In genomic region chr5:36882250-36882649, GRCh38 we compare ENCODE assay signal across 13 cellular contexts. TPM values are rescaled to one million over a fixed set of nuclear protein-coding genes. Genes with fewer than 3 reads are reported as not detected.
DNase-seq lines count a peak whose midpoint lies in the region; ATAC-seq lines count a peak whose summit lies in the region.
"Had no signal": no experiment of that assay in that cellular context is flagged by ENCODE, and none has a peak within 500 bp of the region (broad histone marks: within the 10 kb centered on the region; RNA-seq: fewer than 3 reads in every experiment).

No MANE protein-coding gene starts in this region.

- H3K9me3 Mint-ChIP-seq in naive B cell, result no peaks in the 10 kb centered on the region

- peak overlapping the region in 5 of 8 donors; percentile 3 to 30 (median 19) for H3K4me3 Mint-ChIP-seq in naive B cell

- no peak for DNase-seq in activated CD4-positive, CD25-positive, alpha-beta regulatory T cell treated with anti-CD3 and anti-CD28 coated beads, Interleukin-2, amount 50 U/mL, for 72 hours
- DNase-seq in Jurkat, Clone E6-1 (ENCODE audit: low read depth, low spot score), result peak; percentile 31
- DNase-seq in naive B cell (no peak), NCI-H748 treated with DMSO at 0.1 percent for 48 hours (lab: John Stamatoyannopoulos, UW) (no peak), posterior cingulate gyrus (no peak)
- DNase-seq in activated effector memory CD4-positive, alpha-beta T cell treated with anti-CD3 and anti-CD28 coated beads, Interleukin-2, amount 50 U/mL, for 16 hours, result no peak
- DNase-seq: heart left ventricle; NCI-H1105 treated with DMSO at 0.1 percent for 48 hours; stimulated activated CD4-positive, alpha-beta T cell treated with anti-CD3 and anti-CD28 coated beads, Interleukin-4, amount 100 ng/mL, for 1 hour had no signal

- H3K4me3 ChIP-seq in Jurkat, Clone E6-1 (ENCODE audit: low read length), result no peak overlapping the region
- H3K4me3 ChIP-seq: A549, heart left ventricle, vagina had no signal

- peak overlapping the region in 2 of 6 donors; percentile 16 to 57 for H3K27ac Mint-ChIP-seq in naive B cell

- H3K27me3 Mint-ChIP-seq in naive B cell, result no peaks in the 10 kb centered on the region

- peaks cover 0 to 7% of the 10 kb centered on the region in 2 donors for H3K36me3 Mint-ChIP-seq in naive B cell

- ATAC-seq in activated CD4-positive, CD25-positive, alpha-beta regulatory T cell treated with anti-CD3 and anti-CD28 coated beads, Interleukin-2, amount 50 U/mL, for 24 hours, result peak; percentile 32 to 56
- peak; percentile 37 for ATAC-seq in GM21717 (IDR thresholded peaks at IDR 0.05; ENCODE audit: unreplicated experiment)
- ATAC-seq in naive B cell (ENCODE audit: low read depth in 2 of 2), result peak in 1 of 2 donors; percentile 13
- ATAC-seq: A549, heart left ventricle had no signal

- peaks cover 42 to 72% (median 66%) of the 10 kb centered on the region in 3 donors for H3K4me1 Mint-ChIP-seq in naive B cell

- intact Hi-C loops in posterior cingulate gyrus (cut with DNase I), result no loop called here

RNA-seq across cellular contexts. Expression of gene NIPBL, which starts 5.7 kb away (rescaled TPM):
- 51.7 TPM for polyA plus RNA-seq in Jurkat, Clone E6-1 (2012; ENCODE audit: insufficient read depth, insufficient read length)
- polyA plus RNA-seq in naive B cell (ENCODE audit: low read depth in 6 of 6), result 10 to 100 TPM in 5 of 6 donors, 1 to 10 TPM in 1; 8.8 to 47.4 (median 17.0) TPM
